In the genomic region with DNA sequence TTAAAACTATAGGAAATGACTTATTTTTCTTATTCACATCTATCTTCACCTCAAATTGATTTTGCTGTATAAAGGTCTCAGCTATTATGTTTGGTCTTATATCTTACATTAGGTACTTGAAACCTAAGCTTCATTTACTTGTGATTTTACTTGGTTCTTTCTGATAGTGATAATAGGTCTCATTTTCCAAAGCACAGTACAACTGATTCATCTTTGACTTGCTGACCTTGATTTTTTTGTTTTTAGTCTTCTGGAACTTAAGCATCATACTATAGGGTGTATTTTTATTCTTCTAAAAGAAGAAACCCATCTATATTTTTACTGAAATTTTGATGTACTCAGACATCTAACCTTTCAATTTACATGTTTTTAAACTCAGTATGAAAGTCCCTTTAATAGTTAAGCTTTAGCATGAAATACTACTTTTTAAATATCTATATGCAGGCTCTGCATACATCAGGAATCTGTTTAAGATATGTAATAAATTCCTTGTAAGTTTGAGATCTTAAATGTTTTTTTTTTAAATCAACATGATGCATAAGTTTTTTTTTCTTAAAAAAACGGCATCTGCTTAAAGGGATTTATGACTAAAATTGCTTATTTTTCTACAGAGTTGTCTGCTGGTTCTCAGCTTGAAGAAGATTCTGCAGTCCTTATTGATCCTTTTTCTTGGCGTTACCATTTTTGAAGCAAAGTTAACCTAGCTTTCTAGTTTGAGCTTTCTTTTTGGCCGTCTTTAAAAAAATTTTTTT, we compare ENCODE assay signal across 20 cellular contexts. TPM values are rescaled to one million over a fixed set of nuclear protein-coding genes. Genes with fewer than 3 reads are reported as not detected.
DNase-seq lines count a peak whose midpoint lies in the region; ATAC-seq, FAIRE-seq and TF ChIP-seq lines count a peak whose summit lies in the region.
"Had no signal": no experiment of that assay in that cellular context is flagged by ENCODE, and none has a peak within 500 bp of the region (broad histone marks: within the 10 kb centered on the region; RNA-seq: fewer than 3 reads in every experiment).

No MANE protein-coding gene starts in this region.

- H3K36me3 Mint-ChIP-seq in T-helper 2 cell treated with Interferon-gamma antibody and Interleukin-4, amounts not matched to agents 5 μg/mL and 100 μg/mL, for 36 hours (ENCODE audit: low read depth): peaks cover 21% of the 10 kb centered on the region
- H3K36me3 Mint-ChIP-seq in CD8-positive, alpha-beta memory T cell: peaks cover 0 to 33% (median 11%) of the 10 kb centered on the region in 3 donors
- peaks cover 25% of the 10 kb centered on the region for H3K36me3 Mint-ChIP-seq in activated B cell treated with CpG ODN at 0.5 μM for 24 hours (ENCODE audit: low read depth)

- H3K4me3 ChIP-seq in CD8-positive, alpha-beta memory T cell (ENCODE audit: low read length): no peak overlapping the region
- H3K4me3 ChIP-seq in WERI-Rb-1 (ENCODE audit: low read depth, low read length): no peak overlapping the region
- H3K4me3 ChIP-seq in left lung: no peak overlapping the region
- H3K4me3 ChIP-seq: esophagus muscularis mucosa, PC-9, right atrium auricular region had no signal

- H3K27ac ChIP-seq in CD8-positive, alpha-beta memory T cell (ENCODE audit: low read depth, low read length): no peak overlapping the region
- no peak overlapping the region for H3K27ac ChIP-seq in WERI-Rb-1
- H3K27ac ChIP-seq in left lung: no peak overlapping the region
- H3K27ac ChIP-seq: esophagus muscularis mucosa, right atrium auricular region had no signal

- H3K36me3 ChIP-seq in CD8-positive, alpha-beta memory T cell (ENCODE audit: insufficient read depth, low read length): no peaks in the 10 kb centered on the region
- H3K36me3 ChIP-seq in WERI-Rb-1: peaks cover 36% of the 10 kb centered on the region
- H3K36me3 ChIP-seq in left lung: no peaks in the 10 kb centered on the region
- H3K36me3 ChIP-seq: esophagus muscularis mucosa, right atrium auricular region had no signal

- intact Hi-C loops in activated B cell treated with CpG ODN at 0.5 μM for 24 hours (cut with micrococcal nuclease): loop anchor here (1.0 kb wide), 1 partner anchor 14 kb away; the partner anchor contains the start of gene MATR3
- intact Hi-C loops in left lung (cut with DNase I): no loop called here

- peaks cover 61% of the 10 kb centered on the region for H3K4me1 Mint-ChIP-seq in T-helper 2 cell treated with Interferon-gamma antibody and Interleukin-4, amounts not matched to agents 5 μg/mL and 100 μg/mL, for 36 hours (ENCODE audit: low read depth)
- H3K4me1 Mint-ChIP-seq in CD8-positive, alpha-beta memory T cell: peaks cover 89 to 96% (median 96%) of the 10 kb centered on the region in 3 donors
- peaks cover 88% of the 10 kb centered on the region for H3K4me1 Mint-ChIP-seq in activated B cell treated with CpG ODN at 0.5 μM for 24 hours

- no peak for TF ChIP-seq CTCF in activated B cell treated with CpG ODN at 0.5 μM for 24 hours (IDR thresholded peaks at IDR 0.05)
- no peak for TF ChIP-seq CTCF in WERI-Rb-1 (IDR thresholded peaks at IDR 0.05; ENCODE audit: low read depth, low read length)
- no peak for TF ChIP-seq CTCF in left lung (IDR thresholded peaks at IDR 0.05)

- no peaks in the 10 kb centered on the region for H3K27me3 Mint-ChIP-seq in T-helper 2 cell treated with Interferon-gamma antibody and Interleukin-4, amounts not matched to agents 5 μg/mL and 100 μg/mL, for 36 hours (ENCODE audit: low read depth)
- H3K27me3 Mint-ChIP-seq in CD8-positive, alpha-beta memory T cell: no peaks in the 10 kb centered on the region
- H3K27me3 Mint-ChIP-seq in activated B cell treated with CpG ODN at 0.5 μM for 24 hours: no peaks in the 10 kb centered on the region
- H3K27me3 Mint-ChIP-seq: dendritic cell treated with granulocyte-macrophage colony-stimulating factor and Interleukin-4, amounts not matched to agents 40 ng/mL and 50 ng/mL, for 4 days had no signal

- no peaks in the 10 kb centered on the region for H3K27me3 ChIP-seq in CD8-positive, alpha-beta memory T cell (ENCODE audit: insufficient read depth, low read length, poor library complexity, severe bottlenecking)
- no peaks in the 10 kb centered on the region for H3K27me3 ChIP-seq in WERI-Rb-1 (ENCODE audit: insufficient read depth, low read depth, severe bottlenecking)
- no peaks in the 10 kb centered on the region for H3K27me3 ChIP-seq in left lung
- H3K27me3 ChIP-seq: esophagus muscularis mucosa, right atrium auricular region had no signal

- FAIRE-seq in islet of Langerhans (lab: Jason Lieb, UNC): peak; percentile 21

- peaks cover 95% of the 10 kb centered on the region for H3K4me1 ChIP-seq in CD8-positive, alpha-beta memory T cell (ENCODE audit: insufficient read depth, low read length)
- peaks cover 4 to 92% of the 10 kb centered on the region in 2 donors for H3K4me1 ChIP-seq in left lung

- H3K9me3 Mint-ChIP-seq in T-helper 2 cell treated with Interferon-gamma antibody and Interleukin-4, amounts not matched to agents 5 μg/mL and 100 μg/mL, for 36 hours: no peaks in the 10 kb centered on the region
- no peaks in the 10 kb centered on the region for H3K9me3 Mint-ChIP-seq in CD8-positive, alpha-beta memory T cell
- H3K9me3 Mint-ChIP-seq in activated B cell treated with CpG ODN at 0.5 μM for 24 hours: no peaks in the 10 kb centered on the region
- H3K9me3 Mint-ChIP-seq: dendritic cell treated with granulocyte-macrophage colony-stimulating factor and Interleukin-4, amounts not matched to agents 40 ng/mL and 50 ng/mL, for 4 days; H9 had no signal

- CTCF ChIA-PET in CD8-positive, alpha-beta memory T cell (lab: Charles Lee): no interaction called here
- CTCF ChIA-PET in activated B cell treated with CpG ODN at 0.5 μM for 24 hours (lab: Charles Lee): no interaction called here

- peak overlapping the region; percentile 6 for H3K4me3 Mint-ChIP-seq in T-helper 2 cell treated with Interferon-gamma antibody and Interleukin-4, amounts not matched to agents 5 μg/mL and 100 μg/mL, for 36 hours
- peak overlapping the region in 6 of 7 donors; percentile 18 to 60 (median 51) for H3K4me3 Mint-ChIP-seq in CD8-positive, alpha-beta memory T cell
- H3K4me3 Mint-ChIP-seq in activated B cell treated with CpG ODN at 0.5 μM for 24 hours: peak overlapping the region; percentile 17
- H3K4me3 Mint-ChIP-seq: dendritic cell treated with granulocyte-macrophage colony-stimulating factor and Interleukin-4, amounts not matched to agents 40 ng/mL and 50 ng/mL, for 4 days had no signal

- H3K9me3 ChIP-seq in CD8-positive, alpha-beta memory T cell (ENCODE audit: low read length): no peaks in the 10 kb centered on the region
- H3K9me3 ChIP-seq in WERI-Rb-1 (ENCODE audit: severe bottlenecking) (no peaks in the 10 kb centered on the region), left lung (no peaks in the 10 kb centered on the region)
- H3K9me3 ChIP-seq: esophagus muscularis mucosa, right atrium auricular region had no signal

- POLR2A ChIA-PET in CD8-positive, alpha-beta memory T cell (lab: Charles Lee): interaction anchor here (0.7 to 1.9 kb wide), 3 partner anchors 10 to 33 kb away, joined by 3 to 6 read pairs (median 4); partner anchors contain the start of gene MATR3
- POLR2A ChIA-PET in activated B cell treated with CpG ODN at 0.5 μM for 24 hours (lab: Charles Lee): interaction anchor here (0.6 to 1.5 kb wide), 5 partner anchors 10 to 92 kb away, joined by 3 to 4 read pairs (median 4); no protein-coding TSS in a partner anchor

- no peak overlapping the region for H3K27ac Mint-ChIP-seq in T-helper 2 cell treated with Interferon-gamma antibody and Interleukin-4, amounts not matched to agents 5 μg/mL and 100 μg/mL, for 36 hours
- peak overlapping the region in 4 of 8 donors; percentile 1 to 79 (median 42) for H3K27ac Mint-ChIP-seq in CD8-positive, alpha-beta memory T cell
- no peak overlapping the region for H3K27ac Mint-ChIP-seq in activated B cell treated with CpG ODN at 0.5 μM for 24 hours
- H3K27ac Mint-ChIP-seq: dendritic cell treated with granulocyte-macrophage colony-stimulating factor and Interleukin-4, amounts not matched to agents 40 ng/mL and 50 ng/mL, for 4 days had no signal

- ATAC-seq in activated B cell treated with CpG ODN at 0.5 μM for 24 hours (ENCODE audit: low read depth) (no peak), left lung (no peak)
- ATAC-seq: SK-N-SH treated with all-trans-retinoic acid at 6 μM for 48 hours had no signal

- no peak for DNase-seq in T-helper 2 cell treated with Interferon-gamma antibody and Interleukin-4, amounts not matched to agents 5 μg/mL and 100 μg/mL, for 36 hours (ENCODE audit: low spot score)
- DNase-seq in T-helper 2 cell: no peak
- no peak for DNase-seq in CD8-positive, alpha-beta memory T cell
- DNase-seq in activated B cell treated with CpG ODN at 0.5 μM for 24 hours: no peak
- DNase-seq in WERI-Rb-1: no peak
- no peak for DNase-seq in left lung
- DNase-seq in NCI-H2029 treated with DMSO at 0.1 percent for 48 hours (lab: John Stamatoyannopoulos, UW): no peak
- DNase-seq: 8988T; EL; H9; islet precursor cell; NCI-H1930; NCI-H524 treated with DMSO at 0.1 percent for 48 hours; PC-9; stimulated activated CD4-positive, alpha-beta T cell treated with anti-CD3 and anti-CD28 coated beads, Interleukin-1b, Interleukin-23, amount 100 ng/mL, for 48 hours had no signal

RNA-seq across cellular contexts. Expression of gene MATR3, which starts 13.3 kb away (rescaled TPM):
- 100 to 1,000 TPM; 184 to 199 TPM for total RNA-seq in CD8-positive, alpha-beta memory T cell
- polyA plus RNA-seq in CD8-positive, alpha-beta memory T cell: 364 TPM
- total RNA-seq in activated B cell treated with CpG ODN at 0.5 μM for 24 hours (242 and 294 TPM in 2 replicates), left lung (100 to 1,000 TPM; 171 to 177 TPM)

RNA-seq across cellular contexts. Expression of gene PAIP2, which starts 34.9 kb away (rescaled TPM):
- 10 to 100 TPM; 67.9 to 77.0 TPM for total RNA-seq in CD8-positive, alpha-beta memory T cell
- polyA plus RNA-seq in CD8-positive, alpha-beta memory T cell: 342 TPM
- total RNA-seq in activated B cell treated with CpG ODN at 0.5 μM for 24 hours: 79.7 and 80.8 TPM in 2 replicates
- 10 to 100 TPM; 66.8 to 73.9 TPM for total RNA-seq in left lung
